Comparison of ENCODE assay signal across 14 cellular contexts in the genomic region with DNA sequence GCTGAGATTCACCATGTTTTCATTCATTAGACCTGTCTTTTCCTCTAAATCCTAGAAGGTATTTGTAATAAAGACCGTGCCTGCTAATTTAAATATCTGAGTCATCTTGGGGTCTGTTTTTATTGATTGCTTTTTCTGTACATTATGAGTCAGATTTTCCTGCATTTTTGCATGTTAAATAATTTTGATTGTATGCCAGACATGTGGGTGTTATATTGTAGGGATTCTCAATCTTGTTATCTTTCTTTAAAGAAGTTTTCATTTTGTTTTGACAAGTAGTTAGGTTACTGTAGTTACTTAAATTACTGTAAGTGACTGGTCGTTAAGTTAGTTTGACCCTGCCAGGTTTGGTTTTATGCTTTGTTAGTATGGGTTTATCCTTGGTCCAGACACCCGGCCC. TPM values are rescaled to one million over a fixed set of nuclear protein-coding genes. Genes with fewer than 3 reads are reported as not detected.
DNase-seq lines count a peak whose midpoint lies in the region; ATAC-seq, FAIRE-seq and TF ChIP-seq lines count a peak whose summit lies in the region.
"Had no signal": no experiment of that assay in that cellular context is flagged by ENCODE, and none has a peak within 500 bp of the region (broad histone marks: within the 10 kb centered on the region; RNA-seq: fewer than 3 reads in every experiment).

No MANE protein-coding gene starts in this region.

- peak overlapping the region; percentile 69 for H3K27ac ChIP-seq in RWPE1

- H3K9ac ChIP-seq in skeletal muscle satellite cell (ENCODE audit: low read depth, low read length), result peak overlapping the region; percentile 32

- H3K9me3 Mint-ChIP-seq in activated CD4-positive, alpha-beta T cell treated with anti-CD3 and anti-CD28 coated beads for 36 hours (ENCODE audit: low read depth), result no peaks in the 10 kb centered on the region
- no peaks in the 10 kb centered on the region for H3K9me3 Mint-ChIP-seq in activated CD4-positive, alpha-beta T cell treated with anti-CD3 and anti-CD28 coated beads, Interleukin-2, amount 10 ng/mL, durations not matched to agents 7 days and 5 days
- H3K9me3 Mint-ChIP-seq in T-helper 2 cell treated with Interferon-gamma antibody and Interleukin-4, amounts not matched to agents 5 μg/mL and 100 μg/mL, for 36 hours, result no peaks in the 10 kb centered on the region
- H3K9me3 Mint-ChIP-seq: activated CD4-positive, alpha-beta T cell treated with anti-CD3 and anti-CD28 coated beads, Interleukin-2, amount 10 ng/mL, durations not matched to agents 24 days and 14 days had no signal

- H3K4me3 Mint-ChIP-seq in activated CD4-positive, alpha-beta T cell treated with anti-CD3 and anti-CD28 coated beads for 36 hours, result no peak overlapping the region
- H3K4me3 Mint-ChIP-seq in activated CD4-positive, alpha-beta T cell treated with anti-CD3 and anti-CD28 coated beads, Interleukin-2, amount 10 ng/mL, durations not matched to agents 7 days and 5 days, result no peak overlapping the region
- H3K4me3 Mint-ChIP-seq in T-helper 2 cell treated with Interferon-gamma antibody and Interleukin-4, amounts not matched to agents 5 μg/mL and 100 μg/mL, for 36 hours, result no peak overlapping the region
- H3K4me3 Mint-ChIP-seq: activated CD4-positive, alpha-beta T cell treated with anti-CD3 and anti-CD28 coated beads, Interleukin-2, amount 10 ng/mL, durations not matched to agents 24 days and 14 days; brain; nephron had no signal

- intact Hi-C loops in activated CD4-positive, alpha-beta T cell treated with anti-CD3 and anti-CD28 coated beads for 36 hours (cut with DNase I, micrococcal nuclease), result no loop called here
- intact Hi-C loops in left ventricle myocardium superior (cut with micrococcal nuclease), result no loop called here

- TF ChIP-seq CTCF in RWPE1 (conservative IDR thresholded peaks at IDR 0.05; ENCODE audit: low read depth), result no peak

- H3K27ac Mint-ChIP-seq in activated CD4-positive, alpha-beta T cell treated with anti-CD3 and anti-CD28 coated beads for 36 hours, result no peak overlapping the region
- no peak overlapping the region for H3K27ac Mint-ChIP-seq in activated CD4-positive, alpha-beta T cell treated with anti-CD3 and anti-CD28 coated beads, Interleukin-2, amount 10 ng/mL, durations not matched to agents 7 days and 5 days
- H3K27ac Mint-ChIP-seq in T-helper 2 cell treated with Interferon-gamma antibody and Interleukin-4, amounts not matched to agents 5 μg/mL and 100 μg/mL, for 36 hours, result no peak overlapping the region
- H3K27ac Mint-ChIP-seq: activated CD4-positive, alpha-beta T cell treated with anti-CD3 and anti-CD28 coated beads, Interleukin-2, amount 10 ng/mL, durations not matched to agents 24 days and 14 days; brain had no signal

- POLR2A ChIA-PET in activated CD4-positive, alpha-beta T cell treated with anti-CD3 and anti-CD28 coated beads for 36 hours (lab: Charles Lee), result no interaction called here
- POLR2A ChIA-PET in activated CD4-positive, alpha-beta T cell treated with anti-CD3 and anti-CD28 coated beads, Interleukin-2, amount 10 ng/mL, durations not matched to agents 7 days and 5 days (lab: Charles Lee), result no interaction called here
- POLR2A ChIA-PET in RWPE1 (lab: Yijun Ruan, JAX; ENCODE audit: low non-redundant PET), result interaction anchor here (0.7 kb wide), 1 partner anchor 231 kb away, joined by 4 read pairs; no protein-coding TSS in a partner anchor

- H3K4me2 ChIP-seq in skeletal muscle satellite cell (ENCODE audit: low read length), result peak overlapping the region; percentile 55

- no peaks in the 10 kb centered on the region for H3K36me3 ChIP-seq in skeletal muscle satellite cell (ENCODE audit: insufficient read depth, low read length)

- H3K27me3 Mint-ChIP-seq in activated CD4-positive, alpha-beta T cell treated with anti-CD3 and anti-CD28 coated beads for 36 hours, result no peaks in the 10 kb centered on the region
- H3K27me3 Mint-ChIP-seq in activated CD4-positive, alpha-beta T cell treated with anti-CD3 and anti-CD28 coated beads, Interleukin-2, amount 10 ng/mL, durations not matched to agents 7 days and 5 days, result no peaks in the 10 kb centered on the region
- H3K27me3 Mint-ChIP-seq in T-helper 2 cell treated with Interferon-gamma antibody and Interleukin-4, amounts not matched to agents 5 μg/mL and 100 μg/mL, for 36 hours (ENCODE audit: low read depth), result no peaks in the 10 kb centered on the region
- H3K27me3 Mint-ChIP-seq: activated CD4-positive, alpha-beta T cell treated with anti-CD3 and anti-CD28 coated beads, Interleukin-2, amount 10 ng/mL, durations not matched to agents 24 days and 14 days; brain had no signal

- DNase-seq in activated CD4-positive, alpha-beta T cell treated with anti-CD3 and anti-CD28 coated beads for 36 hours, result no peak
- no peak for DNase-seq in activated CD4-positive, alpha-beta T cell treated with anti-CD3 and anti-CD28 coated beads, Interleukin-2, amount 10 ng/mL, durations not matched to agents 7 days and 5 days
- peak; percentile 88 for DNase-seq in RWPE1 (ENCODE audit: low spot score)
- DNase-seq in T-helper 2 cell treated with Interferon-gamma antibody and Interleukin-4, amounts not matched to agents 5 μg/mL and 100 μg/mL, for 36 hours (ENCODE audit: low spot score), result no peak
- no peak for DNase-seq in left ventricle myocardium superior
- DNase-seq: activated CD4-positive, alpha-beta T cell treated with anti-CD3 and anti-CD28 coated beads, Interleukin-2, amount 10 ng/mL, durations not matched to agents 24 days and 14 days; NCI-H446 treated with DMSO at 0.1 percent for 48 hours had no signal

- peaks cover 13% of the 10 kb centered on the region for H3K4me1 ChIP-seq in skeletal muscle satellite cell (ENCODE audit: control insufficient read depth, insufficient read depth, low read length)

- H3K4me1 Mint-ChIP-seq in activated CD4-positive, alpha-beta T cell treated with anti-CD3 and anti-CD28 coated beads for 36 hours, result peaks cover 24% of the 10 kb centered on the region
- H3K4me1 Mint-ChIP-seq in activated CD4-positive, alpha-beta T cell treated with anti-CD3 and anti-CD28 coated beads, Interleukin-2, amount 10 ng/mL, durations not matched to agents 7 days and 5 days, result peaks cover 4% of the 10 kb centered on the region
- H3K4me1 Mint-ChIP-seq in T-helper 2 cell treated with Interferon-gamma antibody and Interleukin-4, amounts not matched to agents 5 μg/mL and 100 μg/mL, for 36 hours (ENCODE audit: low read depth), result peaks cover 8% of the 10 kb centered on the region

- H3K36me3 Mint-ChIP-seq in activated CD4-positive, alpha-beta T cell treated with anti-CD3 and anti-CD28 coated beads for 36 hours (ENCODE audit: low read depth), result peaks cover 3% of the 10 kb centered on the region
- peaks cover 2% of the 10 kb centered on the region for H3K36me3 Mint-ChIP-seq in activated CD4-positive, alpha-beta T cell treated with anti-CD3 and anti-CD28 coated beads, Interleukin-2, amount 10 ng/mL, durations not matched to agents 7 days and 5 days (ENCODE audit: low read depth)
- H3K36me3 Mint-ChIP-seq in T-helper 2 cell treated with Interferon-gamma antibody and Interleukin-4, amounts not matched to agents 5 μg/mL and 100 μg/mL, for 36 hours (ENCODE audit: low read depth), result no peaks in the 10 kb centered on the region

- no peaks in the 10 kb centered on the region for H3K27me3 ChIP-seq in skeletal muscle satellite cell (ENCODE audit: control insufficient read depth, insufficient read depth, low read length)

- H3K4me3 ChIP-seq in skeletal muscle satellite cell (ENCODE audit: low read length), result no peak overlapping the region
- H3K4me3 ChIP-seq: lung had no signal

- peak; percentile 84 for FAIRE-seq in endometrium (lab: Jason Lieb, UNC)
- FAIRE-seq: D721Med had no signal

- H3K9me3 ChIP-seq in skeletal muscle satellite cell (replicated peaks; ENCODE audit: low read length), result no peaks in the 10 kb centered on the region

- CTCF ChIA-PET in activated CD4-positive, alpha-beta T cell treated with anti-CD3 and anti-CD28 coated beads for 36 hours (lab: Charles Lee), result interaction anchor here (0.6 kb wide), 1 partner anchor 44 kb away, joined by 4 read pairs; no protein-coding TSS in a partner anchor
- CTCF ChIA-PET in activated CD4-positive, alpha-beta T cell treated with anti-CD3 and anti-CD28 coated beads, Interleukin-2, amount 10 ng/mL, durations not matched to agents 7 days and 5 days (lab: Charles Lee), result interaction anchor here (0.6 kb wide), 1 partner anchor 644 kb away, joined by 5 read pairs; no protein-coding TSS in a partner anchor
- CTCF ChIA-PET in RWPE1 (lab: Yijun Ruan, JAX), result interaction anchor here (0.7 kb wide), 1 partner anchor 293 kb away, joined by 4 read pairs; no protein-coding TSS in a partner anchor

- peak; percentile 19 for ATAC-seq in activated CD4-positive, alpha-beta T cell treated with anti-CD3 and anti-CD28 coated beads for 36 hours
- ATAC-seq in HG02759 (IDR thresholded peaks at IDR 0.05; ENCODE audit: unreplicated experiment), result no peak
- no peak for ATAC-seq in left ventricle myocardium superior

RNA-seq across cellular contexts. Expression of a gene that starts 35.1 kb away (rescaled TPM):
- 10 to 100 TPM; 67.9 to 86.0 TPM for total RNA-seq in activated CD4-positive, alpha-beta T cell treated with anti-CD3 and anti-CD28 coated beads for 36 hours
- total RNA-seq in activated CD4-positive, alpha-beta T cell treated with anti-CD3 and anti-CD28 coated beads, Interleukin-2, amount 10 ng/mL, durations not matched to agents 7 days and 5 days, result 10 to 100 TPM; 49.7 to 60.8 TPM
- total RNA-seq in skeletal muscle satellite cell (2012; rRNA removed), result 42.1 and 42.2 TPM in 2 replicates
- total RNA-seq in left ventricle myocardium superior, result 12.5 TPM
